1 cellular context compared by ENCODE assay signal in genomic region chr10:104351919-104352318, GRCh38.
TF ChIP-seq lines count a peak whose summit lies in the region.

No MANE protein-coding gene starts in this region.

TF ChIP-seq in WTC11, 78 proteins besides CTCF, POLR2A, EP300 and RAD21 (continued from another document):
- TF ChIP-seq, protein P1, sequence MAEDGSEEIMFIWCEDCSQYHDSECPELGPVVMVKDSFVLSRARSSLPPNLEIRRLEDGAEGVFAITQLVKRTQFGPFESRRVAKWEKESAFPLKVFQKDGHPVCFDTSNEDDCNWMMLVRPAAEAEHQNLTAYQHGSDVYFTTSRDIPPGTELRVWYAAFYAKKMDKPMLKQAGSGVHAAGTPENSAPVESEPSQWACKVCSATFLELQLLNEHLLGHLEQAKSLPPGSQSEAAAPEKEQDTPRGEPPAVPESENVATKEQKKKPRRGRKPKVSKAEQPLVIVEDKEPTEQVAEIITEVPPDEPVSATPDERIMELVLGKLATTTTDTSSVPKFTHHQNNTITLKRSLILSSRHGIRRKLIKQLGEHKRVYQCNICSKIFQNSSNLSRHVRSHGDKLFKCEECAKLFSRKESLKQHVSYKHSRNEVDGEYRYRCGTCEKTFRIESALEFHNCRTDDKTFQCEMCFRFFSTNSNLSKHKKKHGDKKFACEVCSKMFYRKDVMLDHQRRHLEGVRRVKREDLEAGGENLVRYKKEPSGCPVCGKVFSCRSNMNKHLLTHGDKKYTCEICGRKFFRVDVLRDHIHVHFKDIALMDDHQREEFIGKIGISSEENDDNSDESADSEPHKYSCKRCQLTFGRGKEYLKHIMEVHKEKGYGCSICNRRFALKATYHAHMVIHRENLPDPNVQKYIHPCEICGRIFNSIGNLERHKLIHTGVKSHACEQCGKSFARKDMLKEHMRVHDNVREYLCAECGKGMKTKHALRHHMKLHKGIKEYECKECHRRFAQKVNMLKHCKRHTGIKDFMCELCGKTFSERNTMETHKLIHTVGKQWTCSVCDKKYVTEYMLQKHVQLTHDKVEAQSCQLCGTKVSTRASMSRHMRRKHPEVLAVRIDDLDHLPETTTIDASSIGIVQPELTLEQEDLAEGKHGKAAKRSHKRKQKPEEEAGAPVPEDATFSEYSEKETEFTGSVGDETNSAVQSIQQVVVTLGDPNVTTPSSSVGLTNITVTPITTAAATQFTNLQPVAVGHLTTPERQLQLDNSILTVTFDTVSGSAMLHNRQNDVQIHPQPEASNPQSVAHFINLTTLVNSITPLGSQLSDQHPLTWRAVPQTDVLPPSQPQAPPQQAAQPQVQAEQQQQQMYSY (CRISPR knock-in tag; IDR thresholded peaks at IDR 0.05) = no peak
- TF ChIP-seq ZNF512 (CRISPR knock-in tag; IDR thresholded peaks at IDR 0.05; ENCODE audit: borderline replicate concordance) = no peak
- no peak for TF ChIP-seq ZNF416 (CRISPR knock-in tag; IDR thresholded peaks at IDR 0.05)
- no peak for TF ChIP-seq GTF2I (CRISPR knock-in tag; conservative IDR thresholded peaks at IDR 0.05)
- TF ChIP-seq CREB1 (CRISPR knock-in tag; IDR thresholded peaks at IDR 0.05) = no peak
- TF ChIP-seq ZNF219 (CRISPR knock-in tag; IDR thresholded peaks at IDR 0.05; ENCODE audit: borderline replicate concordance) = no peak
